8 cellular contexts compared by ENCODE assay signal in genomic region chr14:32711103-32711680, GRCh38.
DNase-seq lines count a peak whose midpoint lies in the region; ATAC-seq and TF ChIP-seq lines count a peak whose summit lies in the region.

No MANE protein-coding gene starts in this region.

- no peak for ATAC-seq in sciatic nerve

- intact Hi-C loops in activated T-helper 2 cell treated with anti-CD3 and anti-CD28 coated beads, Interferon-gamma antibody, Interleukin-2, Interleukin-4, amounts not matched to agents 10 μg/mL and 5 μg/mL and 100 μg/mL, durations not matched to agents 14 hours and 24 hours and 36 hours (cut with micrococcal nuclease), result loop anchor here (5.0 kb wide), 1 partner anchor 1591 kb away; no protein-coding TSS in a partner anchor
- intact Hi-C loops in sciatic nerve (cut with DNase I), result loop anchor here (5.0 kb wide), 1 partner anchor 779 kb away; no protein-coding TSS in a partner anchor

- H3K4me3 ChIP-seq in HFF-Myc (replicated peaks; ENCODE audit: low read depth, low read length), result no peak overlapping the region

- no peaks in the 10 kb centered on the region for H3K27me3 Mint-ChIP-seq in type B pancreatic cell
- no peaks in the 10 kb centered on the region for H3K27me3 Mint-ChIP-seq in activated T-helper 2 cell treated with anti-CD3 and anti-CD28 coated beads, Interferon-gamma antibody, Interleukin-2, Interleukin-4, amounts not matched to agents 10 μg/mL and 5 μg/mL and 100 μg/mL, durations not matched to agents 14 hours and 24 hours and 36 hours (ENCODE audit: low read depth)

- no peaks in the 10 kb centered on the region for H3K36me3 Mint-ChIP-seq in type B pancreatic cell
- H3K36me3 Mint-ChIP-seq in activated T-helper 2 cell treated with anti-CD3 and anti-CD28 coated beads, Interferon-gamma antibody, Interleukin-2, Interleukin-4, amounts not matched to agents 10 μg/mL and 5 μg/mL and 100 μg/mL, durations not matched to agents 14 hours and 24 hours and 36 hours (ENCODE audit: low read depth), result no peaks in the 10 kb centered on the region

- H3K4me1 Mint-ChIP-seq in type B pancreatic cell (ENCODE audit: unreplicated experiment), result peaks cover 14% of the 10 kb centered on the region
- no peaks in the 10 kb centered on the region for H3K4me1 Mint-ChIP-seq in activated T-helper 2 cell treated with anti-CD3 and anti-CD28 coated beads, Interferon-gamma antibody, Interleukin-2, Interleukin-4, amounts not matched to agents 10 μg/mL and 5 μg/mL and 100 μg/mL, durations not matched to agents 14 hours and 24 hours and 36 hours (ENCODE audit: low read depth)

- DNase-seq in ELR (ENCODE audit: low read depth) (peak; percentile 59), HFF-Myc (ENCODE audit: extremely low read depth, low read depth) (no peak), NCI-H2196 (lab: John Stamatoyannopoulos, UW; ENCODE audit: unreplicated experiment) (peak; percentile 56), astrocyte of the hippocampus (ENCODE audit: low read depth, low spot score) (peak; percentile 74), iris pigment epithelial cell (ENCODE audit: low read depth) (peak; percentile 57), type B pancreatic cell (ENCODE audit: extremely low spot score, unreplicated experiment) (no peak), sciatic nerve (ENCODE audit: low spot score) (no peak)
- DNase-seq in activated T-helper 2 cell treated with anti-CD3 and anti-CD28 coated beads, Interferon-gamma antibody, Interleukin-2, Interleukin-4, amounts not matched to agents 10 μg/mL and 5 μg/mL and 100 μg/mL, durations not matched to agents 14 hours and 24 hours and 36 hours (ENCODE audit: low spot score), result no peak

- no peak overlapping the region for H3K4me3 Mint-ChIP-seq in type B pancreatic cell
- no peak overlapping the region for H3K4me3 Mint-ChIP-seq in activated T-helper 2 cell treated with anti-CD3 and anti-CD28 coated beads, Interferon-gamma antibody, Interleukin-2, Interleukin-4, amounts not matched to agents 10 μg/mL and 5 μg/mL and 100 μg/mL, durations not matched to agents 14 hours and 24 hours and 36 hours (ENCODE audit: low read depth)

- TF ChIP-seq CTCF in HFF-Myc (IDR thresholded peaks at IDR 0.05; ENCODE audit: low read depth, low read length, missing control alignments) (peak; percentile 51), type B pancreatic cell (conservative IDR thresholded peaks at IDR 0.05) (peak; percentile 85)

- H3K9me3 Mint-ChIP-seq in type B pancreatic cell, result no peaks in the 10 kb centered on the region
- no peaks in the 10 kb centered on the region for H3K9me3 Mint-ChIP-seq in activated T-helper 2 cell treated with anti-CD3 and anti-CD28 coated beads, Interferon-gamma antibody, Interleukin-2, Interleukin-4, amounts not matched to agents 10 μg/mL and 5 μg/mL and 100 μg/mL, durations not matched to agents 14 hours and 24 hours and 36 hours

- H3K27ac Mint-ChIP-seq in type B pancreatic cell, result no peak overlapping the region
- H3K27ac Mint-ChIP-seq in activated T-helper 2 cell treated with anti-CD3 and anti-CD28 coated beads, Interferon-gamma antibody, Interleukin-2, Interleukin-4, amounts not matched to agents 10 μg/mL and 5 μg/mL and 100 μg/mL, durations not matched to agents 14 hours and 24 hours and 36 hours, result no peak overlapping the region

Comparison
In these comparisons a context has a peak if more than half of its experiments do, and no peak if none do; other contexts are left out.
1. DNase-seq: peak in ELR (single experiment), NCI-H2196 (single experiment), astrocyte of the hippocampus (single experiment) and iris pigment epithelial cell (single experiment); none in HFF-Myc (single experiment), type B pancreatic cell (single experiment), activated T-helper 2 cell treated with anti-CD3 and anti-CD28 coated beads, Interferon-gamma antibody, Interleukin-2, Interleukin-4, amounts not matched to agents 10 μg/mL and 5 μg/mL and 100 μg/mL, durations not matched to agents 14 hours and 24 hours and 36 hours (single experiment) and sciatic nerve (single experiment).